34 cellular contexts compared by ENCODE assay signal in genomic region chr5:155144956-155145355, GRCh38.
"Had no signal": no experiment of that assay in that cellular context is flagged by ENCODE, and none has a peak within 500 bp of the region (broad histone marks: within the 10 kb centered on the region; RNA-seq: fewer than 3 reads in every experiment).

No MANE protein-coding gene starts in this region.

- H3K36me3 ChIP-seq: MG63 had no signal

- H3K4me3 ChIP-seq: MG63 had no signal

- H3K9me3 ChIP-seq: MG63 had no signal

- DNase-seq: Karpas-422, Kasumi-1, MG63, MM.1S, MV-4-11, NCI-H1048, NCI-H1092, NCI-H1092 treated with DMSO at 0.1 percent for 48 hours, NCI-H1105, NCI-H1105 treated with DMSO at 0.1 percent for 48 hours, NCI-H1417, NCI-H1417 treated with DMSO at 0.1 percent for 48 hours, NCI-H1436, NCI-H1436 treated with DMSO at 0.1 percent for 48 hours, NCI-H146, NCI-H1694, NCI-H1694 treated with DMSO at 0.1 percent for 48 hours, NCI-H187, NCI-H187 treated with DMSO at 0.1 percent for 48 hours, NCI-H1930, NCI-H2029, NCI-H2029 treated with DMSO at 0.1 percent for 48 hours, NCI-H2081, NCI-H2081 treated with DMSO at 0.1 percent for 48 hours, NCI-H2107, NCI-H2171, NCI-H2171 treated with DMSO at 0.1 percent for 48 hours, NCI-H2227 treated with DMSO at 0.1 percent for 48 hours, NCI-H226, NCI-H345, NCI-H446, NCI-H446 treated with DMSO at 0.1 percent for 48 hours, NCI-H510A, NCI-H510A treated with DMSO at 0.1 percent for 48 hours had no signal
